ENCODE assay signal across 12 cellular contexts in the genomic region with DNA sequence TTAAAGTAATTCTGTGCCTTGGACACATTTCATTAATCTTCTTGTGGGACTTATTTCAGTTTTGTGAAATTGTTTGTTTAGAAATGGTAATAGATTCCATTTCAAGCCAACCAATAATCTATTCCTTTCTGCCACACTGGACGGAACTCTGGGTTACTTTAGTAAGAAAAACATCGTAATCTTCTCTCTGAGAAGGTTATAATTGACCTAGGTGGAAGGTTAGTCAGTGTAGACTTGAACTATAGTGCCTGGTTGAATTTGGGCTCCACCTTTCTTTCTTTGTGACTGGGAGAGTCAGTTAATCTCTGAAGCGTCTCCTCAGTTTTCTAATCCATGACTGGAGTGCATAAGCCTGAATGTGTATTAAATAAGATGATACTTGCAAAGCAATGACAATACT.
A peak's percentile ranks its signal among the peaks of the same experiment; 100 is the strongest.
DNase-seq lines count a peak whose midpoint lies in the region; ATAC-seq and TF ChIP-seq lines count a peak whose summit lies in the region.
"Had no signal": no experiment of that assay in that cellular context is flagged by ENCODE, and none has a peak within 500 bp of the region (broad histone marks: within the 10 kb centered on the region; RNA-seq: fewer than 3 reads in every experiment).

No MANE protein-coding gene starts in this region.

- peak overlapping the region; percentile 18 for H3K27ac ChIP-seq in hepatocyte
- no peak overlapping the region for H3K27ac ChIP-seq in effector memory CD4-positive, alpha-beta T cell (ENCODE audit: insufficient read depth, low read length, poor library complexity, severe bottlenecking)

- TF ChIP-seq CTCF in hepatocyte (IDR thresholded peaks at IDR 0.05; ENCODE audit: poor library complexity) = no peak

- no peaks in the 10 kb centered on the region for H3K36me3 Mint-ChIP-seq in activated CD4-positive, alpha-beta T cell treated with anti-CD3 and anti-CD28 coated beads, Interleukin-2, amount 10 ng/mL, durations not matched to agents 24 days and 14 days (ENCODE audit: low read depth)

- H3K4me2 ChIP-seq in hepatocyte = no peak overlapping the region
- H3K4me2 ChIP-seq: GM23338 had no signal

- DNase-seq in hepatocyte (ENCODE audit: low spot score) (no peak), activated gamma-delta T cell (lab: John Stamatoyannopoulos, UW) (no peak), NCI-H146 (lab: John Stamatoyannopoulos, UW) (no peak)
- no peak for DNase-seq in effector memory CD4-positive, alpha-beta T cell
- DNase-seq in activated CD4-positive, alpha-beta T cell treated with anti-CD3 and anti-CD28 coated beads, Interleukin-2, amount 10 ng/mL, durations not matched to agents 24 days and 14 days = no peak
- DNase-seq: DMS79, NCI-H524 had no signal

- no peaks in the 10 kb centered on the region for H3K9me3 Mint-ChIP-seq in activated CD4-positive, alpha-beta T cell treated with anti-CD3 and anti-CD28 coated beads, Interleukin-2, amount 10 ng/mL, durations not matched to agents 24 days and 14 days
- H3K9me3 Mint-ChIP-seq: GM23338 had no signal

- 85% methylated on average over 3 of the region's 3 CpGs for WGBS in hepatocyte (ENCODE audit: low lambda C conversion rate, missing lambda C conversion rate)

- H3K9me2 ChIP-seq in hepatocyte (replicated peaks; ENCODE audit: insufficient read depth) = no peaks in the 10 kb centered on the region

- no peaks in the 10 kb centered on the region for H3K79me2 ChIP-seq in hepatocyte

- no peaks in the 10 kb centered on the region for H4K20me1 ChIP-seq in hepatocyte (ENCODE audit: insufficient read depth, poor library complexity, severe bottlenecking)

- H3K27ac Mint-ChIP-seq in activated CD4-positive, alpha-beta T cell treated with anti-CD3 and anti-CD28 coated beads, Interleukin-2, amount 10 ng/mL, durations not matched to agents 24 days and 14 days = no peak overlapping the region
- H3K27ac Mint-ChIP-seq: activated T-helper 2 cell treated with anti-CD3 and anti-CD28 coated beads, Interferon-gamma antibody, Interleukin-2, Interleukin-4, amounts not matched to agents 10 μg/mL and 5 μg/mL and 100 μg/mL, durations not matched to agents 14 hours and 24 hours and 36 hours; GM23338 had no signal

- H3K4me1 Mint-ChIP-seq in activated CD4-positive, alpha-beta T cell treated with anti-CD3 and anti-CD28 coated beads, Interleukin-2, amount 10 ng/mL, durations not matched to agents 24 days and 14 days = no peaks in the 10 kb centered on the region
- H3K4me1 Mint-ChIP-seq: GM23338 had no signal

- no peaks in the 10 kb centered on the region for H3K27me3 Mint-ChIP-seq in activated CD4-positive, alpha-beta T cell treated with anti-CD3 and anti-CD28 coated beads, Interleukin-2, amount 10 ng/mL, durations not matched to agents 24 days and 14 days

- no peaks in the 10 kb centered on the region for H3K9me3 ChIP-seq in hepatocyte (ENCODE audit: low read depth)
- H3K9me3 ChIP-seq in effector memory CD4-positive, alpha-beta T cell (ENCODE audit: control insufficient read depth, low read length) = no peaks in the 10 kb centered on the region

- ATAC-seq in GM18909 (IDR thresholded peaks at IDR 0.05; ENCODE audit: poor library complexity, unreplicated experiment) (peak; percentile 19), GM21619 (IDR thresholded peaks at IDR 0.05; ENCODE audit: unreplicated experiment) (peak; percentile 18), HG03159 (IDR thresholded peaks at IDR 0.05; ENCODE audit: unreplicated experiment) (peak; percentile 24)
- ATAC-seq: GM23338 had no signal

- no peak overlapping the region for H2AFZ ChIP-seq in hepatocyte
- H2AFZ ChIP-seq: GM23338 had no signal

- H3K36me3 ChIP-seq in hepatocyte (replicated peaks; ENCODE audit: insufficient read depth, low read depth) = no peaks in the 10 kb centered on the region
- H3K36me3 ChIP-seq in effector memory CD4-positive, alpha-beta T cell (ENCODE audit: control insufficient read depth, insufficient read depth, low read length) = no peaks in the 10 kb centered on the region

- H3K4me1 ChIP-seq in hepatocyte (ENCODE audit: insufficient read depth) = no peaks in the 10 kb centered on the region
- no peaks in the 10 kb centered on the region for H3K4me1 ChIP-seq in effector memory CD4-positive, alpha-beta T cell (ENCODE audit: control insufficient read depth, insufficient read depth, low read length, poor library complexity, severe bottlenecking)

- H3K4me3 Mint-ChIP-seq in activated CD4-positive, alpha-beta T cell treated with anti-CD3 and anti-CD28 coated beads, Interleukin-2, amount 10 ng/mL, durations not matched to agents 24 days and 14 days = no peak overlapping the region
- H3K4me3 Mint-ChIP-seq: GM23338 had no signal

- no peaks in the 10 kb centered on the region for H3K27me3 ChIP-seq in hepatocyte
- no peaks in the 10 kb centered on the region for H3K27me3 ChIP-seq in effector memory CD4-positive, alpha-beta T cell (replicated peaks; ENCODE audit: control insufficient read depth, insufficient read depth, low read length, poor library complexity, severe bottlenecking)

- no peak overlapping the region for H3K4me3 ChIP-seq in hepatocyte
- no peak overlapping the region for H3K4me3 ChIP-seq in effector memory CD4-positive, alpha-beta T cell (ENCODE audit: insufficient read depth, low read depth, low read length, poor library complexity, severe bottlenecking)
- H3K4me3 ChIP-seq: GM23338 had no signal

- intact Hi-C loops in activated CD4-positive, alpha-beta T cell treated with anti-CD3 and anti-CD28 coated beads, Interleukin-2, amount 10 ng/mL, durations not matched to agents 24 days and 14 days (cut with micrococcal nuclease) = no loop called here
